Comparison of ENCODE assay signal across 8 cellular contexts in the genomic region with DNA sequence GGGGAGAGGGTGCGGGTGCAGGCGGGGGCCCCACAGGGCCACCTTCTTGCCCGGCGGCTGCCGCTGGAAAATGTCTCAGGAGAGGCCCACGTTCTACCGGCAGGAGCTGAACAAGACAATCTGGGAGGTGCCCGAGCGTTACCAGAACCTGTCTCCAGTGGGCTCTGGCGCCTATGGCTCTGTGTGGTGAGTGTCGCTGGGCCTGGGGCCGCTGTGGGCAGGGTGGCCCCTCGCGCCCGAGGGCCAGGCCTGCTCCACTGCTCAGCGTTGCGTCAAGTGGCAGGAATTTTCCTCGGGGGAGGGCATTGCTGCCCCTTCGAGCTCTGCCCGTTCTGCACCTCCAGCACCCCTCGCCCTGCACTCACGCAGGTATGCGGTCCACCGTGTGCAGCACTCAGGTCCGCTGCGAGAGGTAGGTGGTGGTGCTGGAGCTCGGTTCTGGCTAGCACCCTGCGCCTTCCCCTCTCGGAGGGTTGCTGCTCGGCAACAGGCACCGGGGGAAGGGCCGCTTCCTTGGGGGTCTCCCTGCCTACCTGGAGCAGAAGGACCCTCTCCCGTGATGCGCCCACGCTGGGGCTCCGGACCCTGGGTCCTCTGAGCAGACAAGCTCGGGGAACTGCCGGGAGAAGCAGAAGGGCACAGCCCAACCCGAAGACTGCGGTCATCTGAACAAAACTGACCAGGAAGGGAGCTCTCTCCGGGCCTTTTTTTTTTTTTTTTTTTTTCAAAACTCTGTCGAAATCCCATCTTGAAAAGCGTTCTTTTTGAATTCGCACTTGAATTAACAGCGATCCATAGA. TPM values are rescaled to one million over a fixed set of nuclear protein-coding genes. Genes with fewer than 3 reads are reported as not detected.
DNase-seq lines count a peak whose midpoint lies in the region; ATAC-seq, FAIRE-seq and TF ChIP-seq lines count a peak whose summit lies in the region.

No MANE protein-coding gene starts in this region.

- DNase-seq in A549 (ENCODE audit: low read depth in 1 of 2, low spot score in 1 of 2), result peak in 1 of 2 experiments; percentile 20
- DNase-seq in SK-N-MC (ENCODE audit: low read depth, low spot score), result no peak
- peak in 36 of 58 donors; percentile 19 to 68 (median 40) for DNase-seq in anterior cingulate cortex (lab: John Stamatoyannopoulos, UW)
- no peak for DNase-seq in iPS DF 6.9 (ENCODE audit: low read depth, low spot score)
- DNase-seq in sigmoid colon, result peak; percentile 73

- H3K4me3 ChIP-seq in A549, result peak overlapping the region; percentile 97
- H3K4me3 ChIP-seq in SK-N-MC, result peak overlapping the region; percentile 79
- peak overlapping the region; percentile 69 for H3K4me3 ChIP-seq in iPS DF 6.9 (ENCODE audit: low read length)
- peak overlapping the region; percentile 65 to 98 (median 90) for H3K4me3 ChIP-seq in sigmoid colon

- FAIRE-seq in A549 (lab: Jason Lieb, UNC), result no peak

- no peaks in the 10 kb centered on the region for H3K27me3 ChIP-seq in iPS DF 6.9 (ENCODE audit: control insufficient read depth, insufficient read depth, low read length)
- H3K27me3 ChIP-seq in sigmoid colon, result peaks cover 3 to 15% (median 5%) of the 10 kb centered on the region in 3 donors

- POLR2A ChIA-PET in A549 (lab: Yijun Ruan, JAX), result interaction anchor here (0.6 to 2.9 kb wide), 10 partner anchors 10 to 546 kb away, joined by 3 to 13 read pairs (median 4); a partner anchor contains a TSS

- CTCF ChIA-PET in A549 (lab: Yijun Ruan, JAX), result interaction anchor here (0.6 to 5.3 kb wide), 23 partner anchors 10 to 673 kb away, joined by 3 to 84 read pairs (median 3); no protein-coding TSS in a partner anchor

- no peak for TF ChIP-seq RAD21 in A549 (conservative IDR thresholded peaks at IDR 0.05 in 1 of 2, IDR thresholded peaks at IDR 0.05 in 1 of 2)

- H3K4me1 ChIP-seq in A549 (peaks cover 10% of the 10 kb centered on the region; the same call in 2 of the 3 replicates), iPS DF 6.9 (ENCODE audit: control insufficient read depth, insufficient read depth, low read length) (peaks cover 7% of the 10 kb centered on the region), sigmoid colon (peaks cover 0 to 45% (median 34%) of the 10 kb centered on the region in 4 donors)

- intact Hi-C loops in sigmoid colon (cut with DNase I), result no loop called here

- H3K9me3 ChIP-seq in A549 (no peaks in the 10 kb centered on the region), SK-N-MC (ENCODE audit: low read depth, low read length) (no peaks in the 10 kb centered on the region), iPS DF 6.9 (ENCODE audit: control insufficient read depth, insufficient read depth, low read length) (no peaks in the 10 kb centered on the region), sigmoid colon (no peaks in the 10 kb centered on the region)

- peak overlapping the region; percentile 91 for H3K4me2 ChIP-seq in A549

- H3K9ac ChIP-seq in SK-N-MC (ENCODE audit: insufficient read length), result peak overlapping the region; percentile 94

- TF ChIP-seq EP300 in A549 (IDR thresholded peaks at IDR 0.05), result no peak
- TF ChIP-seq EP300 in sigmoid colon (IDR thresholded peaks at IDR 0.05), result no peak

- no peak for TF ChIP-seq POLR2A in A549 (IDR thresholded peaks at IDR 0.05; ENCODE audit: low read length)
- peak in 1 of 2 donors; percentile 11 for TF ChIP-seq POLR2A in sigmoid colon (IDR thresholded peaks at IDR 0.05)

- TF ChIP-seq CTCF in A549 (IDR thresholded peaks at IDR 0.05) (no peak), sigmoid colon (IDR thresholded peaks at IDR 0.05) (no peak)

- H3K27ac ChIP-seq in A549, result peak overlapping the region; percentile 88 to 99
- H3K27ac ChIP-seq in SK-N-MC, result peak overlapping the region; percentile 86
- H3K27ac ChIP-seq in iPS DF 6.9 (ENCODE audit: low read length), result no peak overlapping the region
- peak overlapping the region; percentile 92 to 98 (median 94) for H3K27ac ChIP-seq in sigmoid colon

- H3K36me3 ChIP-seq in SK-N-MC (ENCODE audit: insufficient read depth, low read length), result no peaks in the 10 kb centered on the region
- no peaks in the 10 kb centered on the region for H3K36me3 ChIP-seq in iPS DF 6.9 (ENCODE audit: control insufficient read depth, insufficient read depth, low read length)
- no peaks in the 10 kb centered on the region for H3K36me3 ChIP-seq in sigmoid colon

- WGBS in A549 (ENCODE audit: missing lambda C conversion rate), result 0% methylated on average over 10 of the region's 45 CpGs
- no CpG with 5 or more reads among the region's 45 CpGs for WGBS in iPS DF 6.9 (ENCODE audit: insufficient coverage, insufficient read length)
- 0% methylated on average over 45 of the region's 45 CpGs for WGBS in sigmoid colon, 2 donors

- ATAC-seq in A549 (peak; percentile 62 to 67), GM18870 (IDR thresholded peaks at IDR 0.05; ENCODE audit: unreplicated experiment) (peak; percentile 14), HG03108 (IDR thresholded peaks at IDR 0.05; ENCODE audit: unreplicated experiment) (peak; percentile 5), HG03565 (IDR thresholded peaks at IDR 0.05; ENCODE audit: unreplicated experiment) (no peak)

TF ChIP-seq in A549, 52 proteins besides CTCF, POLR2A, EP300 and RAD21:
- TF ChIP-seq, protein P1, sequence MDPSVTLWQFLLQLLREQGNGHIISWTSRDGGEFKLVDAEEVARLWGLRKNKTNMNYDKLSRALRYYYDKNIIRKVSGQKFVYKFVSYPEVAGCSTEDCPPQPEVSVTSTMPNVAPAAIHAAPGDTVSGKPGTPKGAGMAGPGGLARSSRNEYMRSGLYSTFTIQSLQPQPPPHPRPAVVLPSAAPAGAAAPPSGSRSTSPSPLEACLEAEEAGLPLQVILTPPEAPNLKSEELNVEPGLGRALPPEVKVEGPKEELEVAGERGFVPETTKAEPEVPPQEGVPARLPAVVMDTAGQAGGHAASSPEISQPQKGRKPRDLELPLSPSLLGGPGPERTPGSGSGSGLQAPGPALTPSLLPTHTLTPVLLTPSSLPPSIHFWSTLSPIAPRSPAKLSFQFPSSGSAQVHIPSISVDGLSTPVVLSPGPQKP (IDR thresholded peaks at IDR 0.05; ENCODE audit: low read depth, low read length), result no peak
- TF ChIP-seq CEBPB (IDR thresholded peaks at IDR 0.05) (no peak), CBX2 (IDR thresholded peaks at IDR 0.05; ENCODE audit: borderline replicate concordance, low read depth) (no peak), HEYL (CRISPR knock-in tag; IDR thresholded peaks at IDR 0.05) (no peak), NR3C1 (IDR thresholded peaks at IDR 0.05) (no peak), ESRRA (IDR thresholded peaks at IDR 0.05; ENCODE audit: borderline replicate concordance, low read length) (no peak), HOXA7 (CRISPR knock-in tag; IDR thresholded peaks at IDR 0.05) (no peak), EHF (CRISPR knock-in tag; IDR thresholded peaks at IDR 0.05) (no peak), KDM5A (IDR thresholded peaks at IDR 0.05) (no peak), MAFK (IDR thresholded peaks at IDR 0.05; ENCODE audit: partially characterized antibody) (no peak), ZSCAN20 (CRISPR knock-in tag; IDR thresholded peaks at IDR 0.05) (no peak), SREBF2 (IDR thresholded peaks at IDR 0.05) (no peak), FOSB (CRISPR knock-in tag; IDR thresholded peaks at IDR 0.05) (no peak)
- TF ChIP-seq, protein P2, sequence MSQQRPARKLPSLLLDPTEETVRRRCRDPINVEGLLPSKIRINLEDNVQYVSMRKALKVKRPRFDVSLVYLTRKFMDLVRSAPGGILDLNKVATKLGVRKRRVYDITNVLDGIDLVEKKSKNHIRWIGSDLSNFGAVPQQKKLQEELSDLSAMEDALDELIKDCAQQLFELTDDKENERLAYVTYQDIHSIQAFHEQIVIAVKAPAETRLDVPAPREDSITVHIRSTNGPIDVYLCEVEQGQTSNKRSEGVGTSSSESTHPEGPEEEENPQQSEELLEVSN (IDR thresholded peaks at IDR 0.05; ENCODE audit: borderline replicate concordance, low read depth), result no peak
- TF ChIP-seq, protein P3, sequence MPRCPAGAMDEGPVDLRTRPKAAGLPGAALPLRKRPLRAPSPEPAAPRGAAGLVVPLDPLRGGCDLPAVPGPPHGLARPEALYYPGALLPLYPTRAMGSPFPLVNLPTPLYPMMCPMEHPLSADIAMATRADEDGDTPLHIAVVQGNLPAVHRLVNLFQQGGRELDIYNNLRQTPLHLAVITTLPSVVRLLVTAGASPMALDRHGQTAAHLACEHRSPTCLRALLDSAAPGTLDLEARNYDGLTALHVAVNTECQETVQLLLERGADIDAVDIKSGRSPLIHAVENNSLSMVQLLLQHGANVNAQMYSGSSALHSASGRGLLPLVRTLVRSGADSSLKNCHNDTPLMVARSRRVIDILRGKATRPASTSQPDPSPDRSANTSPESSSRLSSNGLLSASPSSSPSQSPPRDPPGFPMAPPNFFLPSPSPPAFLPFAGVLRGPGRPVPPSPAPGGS (IDR thresholded peaks at IDR 0.05), result no peak

RNA-seq across cellular contexts. Expression of a gene that starts 0.7 kb away (rescaled TPM):
- polyA plus RNA-seq in A549 (2011; rRNA removed), result 36.7 and 40.2 TPM in 2 replicates
- polyA plus RNA-seq in A549 (2012; cell fraction: cytosol; rRNA removed), result 9.5 and 11.9 TPM in 2 replicates
- 16.9 and 27.0 TPM in 2 replicates for polyA plus RNA-seq in A549 (2012; cell fraction: nucleus; rRNA removed)
- polyA plus RNA-seq in A549 (2017; fragmentation: RNase III; extraction: RNeasy Plus Mini Kit Qiagen cat#74134 plus additional on column Dnase treatment), result 19.4 to 20.5 TPM (median 19.9 TPM) in 3 replicates
- polyA minus RNA-seq in A549 (2011; rRNA and poly(A)+ RNA removed), result 31.3 and 35.0 TPM in 2 replicates
- 10 to 100 TPM; 61.9 to 91.1 (median 67.7) TPM for total RNA-seq in sigmoid colon
- polyA plus RNA-seq in sigmoid colon, result 10 to 100 TPM; 30.8 to 35.1 (median 31.8) TPM

RNA-seq across cellular contexts. Expression of a gene that starts 3.8 kb away (rescaled TPM):
- polyA plus RNA-seq in A549 (2011; rRNA removed) (not detected in 2 replicates), A549 (2017; fragmentation: RNase III; extraction: RNeasy Plus Mini Kit Qiagen cat#74134 plus additional on column Dnase treatment) (not detected in 3 replicates), sigmoid colon (under 1 TPM in 1 of 3 donors, not detected in 2; 0.10 TPM)
- not detected in 2 replicates for polyA plus RNA-seq in A549 (2012; cell fraction: cytosol; rRNA removed)
- polyA plus RNA-seq in A549 (2012; cell fraction: nucleus; rRNA removed), result not detected in 2 replicates
- not detected in 2 replicates for polyA minus RNA-seq in A549 (2011; rRNA and poly(A)+ RNA removed)
- total RNA-seq in sigmoid colon, result not detected

Comparison
In these comparisons a context has a peak if more than half of its experiments do, and no peak if none do; other contexts are left out.
1. DNase-seq: peak in anterior cingulate cortex (36 of 58) and sigmoid colon (single experiment); none in SK-N-MC (single experiment) and iPS DF 6.9 (single experiment).
2. Peak in every context shown above with its lines, with median percentiles within 50 percentile points of each other: H3K4me3 ChIP-seq.